ENCODE assay signal across 1 cellular context in the genomic region with DNA sequence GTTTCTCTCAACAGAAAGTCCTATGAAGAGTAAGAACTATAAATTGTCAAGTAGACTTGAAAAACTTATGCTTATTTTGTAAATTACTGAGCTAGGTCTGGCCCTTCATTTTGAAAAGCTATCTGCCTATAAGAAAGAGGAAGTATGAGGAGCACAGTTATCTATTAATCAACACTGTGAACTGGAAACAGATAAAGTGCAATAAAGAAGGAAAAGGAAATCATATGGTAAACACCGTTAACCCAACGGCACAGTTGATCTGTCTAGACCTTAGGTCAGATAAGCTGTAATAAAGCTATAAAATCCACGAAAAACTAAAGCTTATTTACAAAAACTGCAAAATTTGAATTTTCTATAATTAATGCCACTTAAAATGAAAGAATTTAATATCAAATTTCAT.
TF ChIP-seq lines count a peak whose summit lies in the region.

No MANE protein-coding gene starts in this region.

TF ChIP-seq in K562, 482 proteins besides CTCF, POLR2A, EP300 and RAD21 (continued from another document):
- TF ChIP-seq, protein P1, sequence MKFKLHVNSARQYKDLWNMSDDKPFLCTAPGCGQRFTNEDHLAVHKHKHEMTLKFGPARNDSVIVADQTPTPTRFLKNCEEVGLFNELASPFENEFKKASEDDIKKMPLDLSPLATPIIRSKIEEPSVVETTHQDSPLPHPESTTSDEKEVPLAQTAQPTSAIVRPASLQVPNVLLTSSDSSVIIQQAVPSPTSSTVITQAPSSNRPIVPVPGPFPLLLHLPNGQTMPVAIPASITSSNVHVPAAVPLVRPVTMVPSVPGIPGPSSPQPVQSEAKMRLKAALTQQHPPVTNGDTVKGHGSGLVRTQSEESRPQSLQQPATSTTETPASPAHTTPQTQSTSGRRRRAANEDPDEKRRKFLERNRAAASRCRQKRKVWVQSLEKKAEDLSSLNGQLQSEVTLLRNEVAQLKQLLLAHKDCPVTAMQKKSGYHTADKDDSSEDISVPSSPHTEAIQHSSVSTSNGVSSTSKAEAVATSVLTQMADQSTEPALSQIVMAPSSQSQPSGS (CRISPR knock-in tag; IDR thresholded peaks at IDR 0.05) = no peak
- TF ChIP-seq SMAD4 (CRISPR knock-in tag; conservative IDR thresholded peaks at IDR 0.05) (peak; percentile 48; the same call in 1 of the 2 replicates), NCOA2 (IDR thresholded peaks at IDR 0.05; ENCODE audit: partially characterized antibody in 2 of 2) (no peak), GABPA (tag; conservative IDR thresholded peaks at IDR 0.05; ENCODE audit: low read depth) (peak; percentile 38; the same call in 1 of the 2 replicates)
- TF ChIP-seq, protein P2, sequence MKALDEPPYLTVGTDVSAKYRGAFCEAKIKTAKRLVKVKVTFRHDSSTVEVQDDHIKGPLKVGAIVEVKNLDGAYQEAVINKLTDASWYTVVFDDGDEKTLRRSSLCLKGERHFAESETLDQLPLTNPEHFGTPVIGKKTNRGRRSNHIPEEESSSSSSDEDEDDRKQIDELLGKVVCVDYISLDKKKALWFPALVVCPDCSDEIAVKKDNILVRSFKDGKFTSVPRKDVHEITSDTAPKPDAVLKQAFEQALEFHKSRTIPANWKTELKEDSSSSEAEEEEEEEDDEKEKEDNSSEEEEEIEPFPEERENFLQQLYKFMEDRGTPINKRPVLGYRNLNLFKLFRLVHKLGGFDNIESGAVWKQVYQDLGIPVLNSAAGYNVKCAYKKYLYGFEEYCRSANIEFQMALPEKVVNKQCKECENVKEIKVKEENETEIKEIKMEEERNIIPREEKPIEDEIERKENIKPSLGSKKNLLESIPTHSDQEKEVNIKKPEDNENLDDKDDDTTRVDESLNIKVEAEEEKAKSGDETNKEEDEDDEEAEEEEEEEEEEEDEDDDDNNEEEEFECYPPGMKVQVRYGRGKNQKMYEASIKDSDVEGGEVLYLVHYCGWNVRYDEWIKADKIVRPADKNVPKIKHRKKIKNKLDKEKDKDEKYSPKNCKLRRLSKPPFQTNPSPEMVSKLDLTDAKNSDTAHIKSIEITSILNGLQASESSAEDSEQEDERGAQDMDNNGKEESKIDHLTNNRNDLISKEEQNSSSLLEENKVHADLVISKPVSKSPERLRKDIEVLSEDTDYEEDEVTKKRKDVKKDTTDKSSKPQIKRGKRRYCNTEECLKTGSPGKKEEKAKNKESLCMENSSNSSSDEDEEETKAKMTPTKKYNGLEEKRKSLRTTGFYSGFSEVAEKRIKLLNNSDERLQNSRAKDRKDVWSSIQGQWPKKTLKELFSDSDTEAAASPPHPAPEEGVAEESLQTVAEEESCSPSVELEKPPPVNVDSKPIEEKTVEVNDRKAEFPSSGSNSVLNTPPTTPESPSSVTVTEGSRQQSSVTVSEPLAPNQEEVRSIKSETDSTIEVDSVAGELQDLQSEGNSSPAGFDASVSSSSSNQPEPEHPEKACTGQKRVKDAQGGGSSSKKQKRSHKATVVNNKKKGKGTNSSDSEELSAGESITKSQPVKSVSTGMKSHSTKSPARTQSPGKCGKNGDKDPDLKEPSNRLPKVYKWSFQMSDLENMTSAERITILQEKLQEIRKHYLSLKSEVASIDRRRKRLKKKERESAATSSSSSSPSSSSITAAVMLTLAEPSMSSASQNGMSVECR (CRISPR knock-in tag; IDR thresholded peaks at IDR 0.05) = no peak
- TF ChIP-seq, protein P3, sequence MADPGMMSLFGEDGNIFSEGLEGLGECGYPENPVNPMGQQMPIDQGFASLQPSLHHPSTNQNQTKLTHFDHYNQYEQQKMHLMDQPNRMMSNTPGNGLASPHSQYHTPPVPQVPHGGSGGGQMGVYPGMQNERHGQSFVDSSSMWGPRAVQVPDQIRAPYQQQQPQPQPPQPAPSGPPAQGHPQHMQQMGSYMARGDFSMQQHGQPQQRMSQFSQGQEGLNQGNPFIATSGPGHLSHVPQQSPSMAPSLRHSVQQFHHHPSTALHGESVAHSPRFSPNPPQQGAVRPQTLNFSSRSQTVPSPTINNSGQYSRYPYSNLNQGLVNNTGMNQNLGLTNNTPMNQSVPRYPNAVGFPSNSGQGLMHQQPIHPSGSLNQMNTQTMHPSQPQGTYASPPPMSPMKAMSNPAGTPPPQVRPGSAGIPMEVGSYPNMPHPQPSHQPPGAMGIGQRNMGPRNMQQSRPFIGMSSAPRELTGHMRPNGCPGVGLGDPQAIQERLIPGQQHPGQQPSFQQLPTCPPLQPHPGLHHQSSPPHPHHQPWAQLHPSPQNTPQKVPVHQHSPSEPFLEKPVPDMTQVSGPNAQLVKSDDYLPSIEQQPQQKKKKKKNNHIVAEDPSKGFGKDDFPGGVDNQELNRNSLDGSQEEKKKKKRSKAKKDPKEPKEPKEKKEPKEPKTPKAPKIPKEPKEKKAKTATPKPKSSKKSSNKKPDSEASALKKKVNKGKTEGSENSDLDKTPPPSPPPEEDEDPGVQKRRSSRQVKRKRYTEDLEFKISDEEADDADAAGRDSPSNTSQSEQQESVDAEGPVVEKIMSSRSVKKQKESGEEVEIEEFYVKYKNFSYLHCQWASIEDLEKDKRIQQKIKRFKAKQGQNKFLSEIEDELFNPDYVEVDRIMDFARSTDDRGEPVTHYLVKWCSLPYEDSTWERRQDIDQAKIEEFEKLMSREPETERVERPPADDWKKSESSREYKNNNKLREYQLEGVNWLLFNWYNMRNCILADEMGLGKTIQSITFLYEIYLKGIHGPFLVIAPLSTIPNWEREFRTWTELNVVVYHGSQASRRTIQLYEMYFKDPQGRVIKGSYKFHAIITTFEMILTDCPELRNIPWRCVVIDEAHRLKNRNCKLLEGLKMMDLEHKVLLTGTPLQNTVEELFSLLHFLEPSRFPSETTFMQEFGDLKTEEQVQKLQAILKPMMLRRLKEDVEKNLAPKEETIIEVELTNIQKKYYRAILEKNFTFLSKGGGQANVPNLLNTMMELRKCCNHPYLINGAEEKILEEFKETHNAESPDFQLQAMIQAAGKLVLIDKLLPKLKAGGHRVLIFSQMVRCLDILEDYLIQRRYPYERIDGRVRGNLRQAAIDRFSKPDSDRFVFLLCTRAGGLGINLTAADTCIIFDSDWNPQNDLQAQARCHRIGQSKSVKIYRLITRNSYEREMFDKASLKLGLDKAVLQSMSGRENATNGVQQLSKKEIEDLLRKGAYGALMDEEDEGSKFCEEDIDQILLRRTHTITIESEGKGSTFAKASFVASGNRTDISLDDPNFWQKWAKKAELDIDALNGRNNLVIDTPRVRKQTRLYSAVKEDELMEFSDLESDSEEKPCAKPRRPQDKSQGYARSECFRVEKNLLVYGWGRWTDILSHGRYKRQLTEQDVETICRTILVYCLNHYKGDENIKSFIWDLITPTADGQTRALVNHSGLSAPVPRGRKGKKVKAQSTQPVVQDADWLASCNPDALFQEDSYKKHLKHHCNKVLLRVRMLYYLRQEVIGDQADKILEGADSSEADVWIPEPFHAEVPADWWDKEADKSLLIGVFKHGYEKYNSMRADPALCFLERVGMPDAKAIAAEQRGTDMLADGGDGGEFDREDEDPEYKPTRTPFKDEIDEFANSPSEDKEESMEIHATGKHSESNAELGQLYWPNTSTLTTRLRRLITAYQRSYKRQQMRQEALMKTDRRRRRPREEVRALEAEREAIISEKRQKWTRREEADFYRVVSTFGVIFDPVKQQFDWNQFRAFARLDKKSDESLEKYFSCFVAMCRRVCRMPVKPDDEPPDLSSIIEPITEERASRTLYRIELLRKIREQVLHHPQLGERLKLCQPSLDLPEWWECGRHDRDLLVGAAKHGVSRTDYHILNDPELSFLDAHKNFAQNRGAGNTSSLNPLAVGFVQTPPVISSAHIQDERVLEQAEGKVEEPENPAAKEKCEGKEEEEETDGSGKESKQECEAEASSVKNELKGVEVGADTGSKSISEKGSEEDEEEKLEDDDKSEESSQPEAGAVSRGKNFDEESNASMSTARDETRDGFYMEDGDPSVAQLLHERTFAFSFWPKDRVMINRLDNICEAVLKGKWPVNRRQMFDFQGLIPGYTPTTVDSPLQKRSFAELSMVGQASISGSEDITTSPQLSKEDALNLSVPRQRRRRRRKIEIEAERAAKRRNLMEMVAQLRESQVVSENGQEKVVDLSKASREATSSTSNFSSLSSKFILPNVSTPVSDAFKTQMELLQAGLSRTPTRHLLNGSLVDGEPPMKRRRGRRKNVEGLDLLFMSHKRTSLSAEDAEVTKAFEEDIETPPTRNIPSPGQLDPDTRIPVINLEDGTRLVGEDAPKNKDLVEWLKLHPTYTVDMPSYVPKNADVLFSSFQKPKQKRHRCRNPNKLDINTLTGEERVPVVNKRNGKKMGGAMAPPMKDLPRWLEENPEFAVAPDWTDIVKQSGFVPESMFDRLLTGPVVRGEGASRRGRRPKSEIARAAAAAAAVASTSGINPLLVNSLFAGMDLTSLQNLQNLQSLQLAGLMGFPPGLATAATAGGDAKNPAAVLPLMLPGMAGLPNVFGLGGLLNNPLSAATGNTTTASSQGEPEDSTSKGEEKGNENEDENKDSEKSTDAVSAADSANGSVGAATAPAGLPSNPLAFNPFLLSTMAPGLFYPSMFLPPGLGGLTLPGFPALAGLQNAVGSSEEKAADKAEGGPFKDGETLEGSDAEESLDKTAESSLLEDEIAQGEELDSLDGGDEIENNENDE (IDR thresholded peaks at IDR 0.05; ENCODE audit: low read depth, low read length) = no peak
TF ChIP-seq in K562: peak in this region for 4.
